Comparison of ENCODE assay signal across 27 cellular contexts in genomic region chr3:182861345-182861744, GRCh38.
A peak's percentile ranks its signal among the peaks of the same experiment; 100 is the strongest.
DNase-seq lines count a peak whose midpoint lies in the region; ATAC-seq and TF ChIP-seq lines count a peak whose summit lies in the region.
"Had no signal": no experiment of that assay in that cellular context is flagged by ENCODE, and none has a peak within 500 bp of the region (broad histone marks: within the 10 kb centered on the region; RNA-seq: fewer than 3 reads in every experiment).

No MANE protein-coding gene starts in this region.

- H3K4me3 ChIP-seq in PC-9: no peak overlapping the region
- H3K4me3 ChIP-seq in A673 (ENCODE audit: low read depth, low read length, poor library complexity, severe bottlenecking): no peak overlapping the region
- H3K4me3 ChIP-seq in breast epithelium: no peak overlapping the region
- H3K4me3 ChIP-seq: MG63, ovary, right atrium auricular region had no signal

- BruUV-seq in PC-9 (replicated peaks; lab: Mats Ljungman, UMichigan) (no TSS peak), A673 (replicated peaks; lab: Mats Ljungman, UMichigan) (no TSS peak)

- CTCF ChIA-PET in activated CD8-positive, alpha-beta T cell treated with anti-CD3 and anti-CD28 coated beads for 36 hours (lab: Charles Lee): interaction anchor here (2.0 kb wide), 1 partner anchor 13 kb away, joined by 5 read pairs; no protein-coding TSS in a partner anchor
- CTCF ChIA-PET in PC-9 (lab: Charles Lee) (no interaction called here), A673 (lab: Charles Lee) (no interaction called here)

- H3K27me3 ChIP-seq in PC-9 (ENCODE audit: insufficient read depth, low read depth): no peaks in the 10 kb centered on the region
- no peaks in the 10 kb centered on the region for H3K27me3 ChIP-seq in A673 (replicated peaks; ENCODE audit: insufficient read depth, low read depth, low read length, poor library complexity)
- H3K27me3 ChIP-seq in breast epithelium: no peaks in the 10 kb centered on the region
- H3K27me3 ChIP-seq: MG63, ovary, right atrium auricular region had no signal

- no peaks in the 10 kb centered on the region for H4K20me1 ChIP-seq in PC-9 (ENCODE audit: insufficient read depth)

- TF ChIP-seq POLR2A in breast epithelium (IDR thresholded peaks at IDR 0.05): no peak

- DNase-seq in AG08395 (ENCODE audit: low spot score): peak; percentile 6
- DNase-seq in GM03348 (ENCODE audit: low spot score): peak; percentile 24
- no peak for DNase-seq in activated CD8-positive, alpha-beta T cell treated with anti-CD3 and anti-CD28 coated beads for 36 hours
- peak; percentile 13 for DNase-seq in fibroblast of peridontal ligament (ENCODE audit: extremely low read depth)
- DNase-seq in PC-9: no peak
- no peak for DNase-seq in A673 (ENCODE audit: low spot score)
- DNase-seq in breast epithelium (ENCODE audit: low spot score in 2 of 2): no peak
- DNase-seq: activated CD4-positive, alpha-beta T cell treated with anti-CD3 and anti-CD28 coated beads for 36 hours; activated CD8-positive, alpha-beta memory T cell treated with anti-CD3 and anti-CD28 coated beads, Interleukin-2, amount 50 U/mL, for 4 hours; activated effector memory CD4-positive, alpha-beta T cell treated with Interleukin-2 at 50 U/mL for 16 hours; C1 segment of cervical spinal cord; Caco-2; DMS79; foreskin melanocyte; KBM-7; left colon; MG63; NCI-H1105 treated with DMSO at 0.1 percent for 48 hours; NCI-H2029 treated with DMSO at 0.1 percent for 48 hours; NCI-H226; ovary; stimulated activated CD4-positive, alpha-beta T cell treated with anti-CD3 and anti-CD28 coated beads, Interleukin-2, amount 100 ng/mL, for 24 hours had no signal

- no peaks in the 10 kb centered on the region for H3K9me3 ChIP-seq in PC-9 (ENCODE audit: insufficient read depth, low read depth)
- no peaks in the 10 kb centered on the region for H3K9me3 ChIP-seq in A673 (ENCODE audit: low read depth, low read length, poor library complexity, severe bottlenecking)
- no peaks in the 10 kb centered on the region for H3K9me3 ChIP-seq in breast epithelium
- H3K9me3 ChIP-seq: Caco-2, MG63, ovary, right atrium auricular region had no signal

- POLR2A ChIA-PET in activated CD8-positive, alpha-beta T cell treated with anti-CD3 and anti-CD28 coated beads for 36 hours (lab: Charles Lee): no interaction called here
- POLR2A ChIA-PET in PC-9 (lab: Charles Lee; ENCODE audit: unreplicated experiment): interaction anchor here (0.7 kb wide), 1 partner anchor 323 kb away, joined by 4 read pairs; no protein-coding TSS in a partner anchor
- POLR2A ChIA-PET in A673 (lab: Charles Lee; ENCODE audit: low non-redundant PET): interaction anchor here (0.7 kb wide), 1 partner anchor 52 kb away, joined by 5 read pairs; no protein-coding TSS in a partner anchor

- no peak overlapping the region for H3K4me2 ChIP-seq in PC-9

- H3F3A ChIP-seq in PC-9 (ENCODE audit: insufficient read depth, low read depth): no peaks in the 10 kb centered on the region

- no peak overlapping the region for H3K4me3 Mint-ChIP-seq in activated CD8-positive, alpha-beta T cell treated with anti-CD3 and anti-CD28 coated beads for 36 hours
- H3K4me3 Mint-ChIP-seq: activated CD4-positive, alpha-beta T cell treated with anti-CD3 and anti-CD28 coated beads for 36 hours; brain had no signal

- H3K36me3 Mint-ChIP-seq in activated CD8-positive, alpha-beta T cell treated with anti-CD3 and anti-CD28 coated beads for 36 hours (ENCODE audit: low read depth): peaks cover 29% of the 10 kb centered on the region

- H3K4me1 ChIP-seq in PC-9 (replicated peaks; ENCODE audit: insufficient read depth): no peaks in the 10 kb centered on the region
- no peaks in the 10 kb centered on the region for H3K4me1 ChIP-seq in A673 (ENCODE audit: insufficient read depth, low read length, poor library complexity, severe bottlenecking)
- no peaks in the 10 kb centered on the region for H3K4me1 ChIP-seq in breast epithelium
- H3K4me1 ChIP-seq: Caco-2, right atrium auricular region had no signal

- H2AFZ ChIP-seq in PC-9: no peak overlapping the region

- H3K36me3 ChIP-seq in PC-9 (ENCODE audit: low read depth) (peaks cover 5% of the 10 kb centered on the region; the same call in 1 of the 2 replicates), A673 (ENCODE audit: insufficient read depth, low read length, poor library complexity, severe bottlenecking) (peaks cover 4% of the 10 kb centered on the region), breast epithelium (no peaks in the 10 kb centered on the region)
- H3K36me3 ChIP-seq: ovary had no signal

- H3K9me3 Mint-ChIP-seq in activated CD8-positive, alpha-beta T cell treated with anti-CD3 and anti-CD28 coated beads for 36 hours: no peaks in the 10 kb centered on the region
- H3K9me3 Mint-ChIP-seq: brain had no signal

- peak overlapping the region; percentile 91 for H3K27ac Mint-ChIP-seq in activated CD8-positive, alpha-beta T cell treated with anti-CD3 and anti-CD28 coated beads for 36 hours
- H3K27ac Mint-ChIP-seq: activated CD4-positive, alpha-beta T cell treated with anti-CD3 and anti-CD28 coated beads for 36 hours; brain had no signal

- no peaks in the 10 kb centered on the region for H3K79me2 ChIP-seq in PC-9 (ENCODE audit: low read depth)

- no peaks in the 10 kb centered on the region for H3K27me3 Mint-ChIP-seq in activated CD8-positive, alpha-beta T cell treated with anti-CD3 and anti-CD28 coated beads for 36 hours
- H3K27me3 Mint-ChIP-seq: activated CD4-positive, alpha-beta T cell treated with anti-CD3 and anti-CD28 coated beads for 36 hours; brain had no signal

- intact Hi-C loops in activated CD8-positive, alpha-beta T cell treated with anti-CD3 and anti-CD28 coated beads for 36 hours (cut with micrococcal nuclease): loop anchor here (5.0 kb wide), 1 partner anchor 69 kb away; the partner anchor contains the start of gene ATP11B
- intact Hi-C loops in PC-9 (cut with micrococcal nuclease; ENCODE audit: unreplicated experiment): no loop called here
- intact Hi-C loops in A673 (cut with micrococcal nuclease; ENCODE audit: unreplicated experiment): no loop called here
- intact Hi-C loops in breast epithelium (cut with DNase I; ENCODE audit: low total_unique reads): no loop called here

- no peak for TF ChIP-seq CTCF in activated CD8-positive, alpha-beta T cell treated with anti-CD3 and anti-CD28 coated beads for 36 hours (IDR thresholded peaks at IDR 0.05)
- TF ChIP-seq CTCF in PC-9 (conservative IDR thresholded peaks at IDR 0.05) (no peak), A673 (conservative IDR thresholded peaks at IDR 0.05; ENCODE audit: low read depth, low read length) (no peak), breast epithelium (IDR thresholded peaks at IDR 0.05) (no peak)

- peaks cover 20% of the 10 kb centered on the region for H3K4me1 Mint-ChIP-seq in activated CD8-positive, alpha-beta T cell treated with anti-CD3 and anti-CD28 coated beads for 36 hours (ENCODE audit: low read depth)
- H3K4me1 Mint-ChIP-seq: brain had no signal

- ATAC-seq in activated CD8-positive, alpha-beta T cell treated with anti-CD3 and anti-CD28 coated beads for 36 hours: peak; percentile 37
- ATAC-seq in HG02623 (IDR thresholded peaks at IDR 0.05; ENCODE audit: unreplicated experiment): no peak
- ATAC-seq: HCT116, left colon had no signal

- H3K9me2 ChIP-seq in PC-9 (ENCODE audit: insufficient read depth): no peaks in the 10 kb centered on the region

- H3K27ac ChIP-seq in PC-9 (no peak overlapping the region), A673 (ENCODE audit: low read depth, low read length, poor library complexity, severe bottlenecking) (no peak overlapping the region), breast epithelium (no peak overlapping the region)
- H3K27ac ChIP-seq: ovary, right atrium auricular region, RWPE1 had no signal

Comparison
In these comparisons a context has a peak if more than half of its experiments do, and no peak if none do; other contexts are left out.
1. DNase-seq: peak in AG08395 (single experiment), GM03348 (single experiment) and fibroblast of peridontal ligament (single experiment); none in activated CD8-positive, alpha-beta T cell treated with anti-CD3 and anti-CD28 coated beads for 36 hours (single experiment), PC-9 (0 of 2), A673 (single experiment) and breast epithelium (0 of 2).